ENCODE assay signal across 19 cellular contexts in genomic region chr10:111137587-111137986, GRCh38.
DNase-seq lines count a peak whose midpoint lies in the region; ATAC-seq and TF ChIP-seq lines count a peak whose summit lies in the region.
"Had no signal": no experiment of that assay in that cellular context is flagged by ENCODE, and none has a peak within 500 bp of the region (broad histone marks: within the 10 kb centered on the region; RNA-seq: fewer than 3 reads in every experiment).

No MANE protein-coding gene starts in this region.

- no peaks in the 10 kb centered on the region for H3K4me1 ChIP-seq in right atrium auricular region

- H3K36me3 ChIP-seq in right atrium auricular region, result no peaks in the 10 kb centered on the region

- peaks cover 12% of the 10 kb centered on the region for H3K36me3 Mint-ChIP-seq in WTC11
- H3K36me3 Mint-ChIP-seq in nephron progenitor cell (ENCODE audit: low read depth), result no peaks in the 10 kb centered on the region
- H3K36me3 Mint-ChIP-seq: CD14-positive monocyte had no signal

- H3K4me1 Mint-ChIP-seq in WTC11, result peaks cover 51% of the 10 kb centered on the region
- H3K4me1 Mint-ChIP-seq in nephron progenitor cell, result no peaks in the 10 kb centered on the region
- H3K4me1 Mint-ChIP-seq: CD14-positive monocyte had no signal

- H3K27me3 Mint-ChIP-seq in WTC11 (ENCODE audit: low read depth) (peaks cover 9% of the 10 kb centered on the region), nephron progenitor cell (ENCODE audit: low read depth, poor library complexity) (peaks cover 11% of the 10 kb centered on the region)

- H3K27me3 ChIP-seq in right atrium auricular region, result no peaks in the 10 kb centered on the region

- TF ChIP-seq CTCF in right atrium auricular region (IDR thresholded peaks at IDR 0.05), result no peak
- no peak for TF ChIP-seq CTCF in WTC11 (IDR thresholded peaks at IDR 0.05)
- TF ChIP-seq CTCF in nephron progenitor cell (IDR thresholded peaks at IDR 0.05), result no peak

- peaks cover 26% of the 10 kb centered on the region for H3K9me3 Mint-ChIP-seq in WTC11
- peaks cover 15% of the 10 kb centered on the region for H3K9me3 Mint-ChIP-seq in nephron progenitor cell

- CTCF ChIA-PET in WTC11 (lab: Charles Lee), result interaction anchor here (0.9 to 1.7 kb wide), 3 partner anchors 18 to 62 kb away, joined by 3 to 7 read pairs (median 5); partner anchors contain the start of gene ADRA2A

- POLR2A ChIA-PET in WTC11 (lab: Charles Lee), result interaction anchor here (1.0 kb wide), 1 partner anchor 218 kb away, joined by 3 read pairs; the partner anchor contains the start of genes BBIP1 and SHOC2

- H3K4me3 ChIP-seq in right atrium auricular region, result no peak overlapping the region

- peak; percentile 7 for DNase-seq in right atrium auricular region (ENCODE audit: low spot score)
- no peak for DNase-seq in Right ventricle myocardium superior
- no peak for DNase-seq in WTC11 (ENCODE audit: low spot score)
- DNase-seq in left lobe of liver (ENCODE audit: low spot score), result no peak
- no peak for DNase-seq in nephron progenitor cell
- no peak for DNase-seq in NCI-H2196 treated with DMSO at 0.1 percent for 48 hours (lab: John Stamatoyannopoulos, UW; ENCODE audit: unreplicated experiment)
- DNase-seq in NCI-H2081 treated with DMSO at 0.1 percent for 48 hours (lab: John Stamatoyannopoulos, UW), result no peak
- DNase-seq: AML-193, COR-L47, DMS153, NCI-H1048, NCI-H1436 treated with DMSO at 0.1 percent for 48 hours, NCI-H2029 treated with DMSO at 0.1 percent for 48 hours, NCI-H526 treated with DMSO at 0.1 percent for 48 hours, OCI-M1 had no signal

- intact Hi-C loops in Right ventricle myocardium superior (cut with DNase I), result no loop called here

- ATAC-seq in Right ventricle myocardium superior (ENCODE audit: poor library complexity) (no peak), WTC11 (no peak), left lobe of liver (peak; percentile 24)
- ATAC-seq in activated CD4-positive, CD25-positive, alpha-beta regulatory T cell treated with anti-CD3 and anti-CD28 coated beads, Interleukin-2, amount 50 U/mL, for 24 hours, result no peak
- ATAC-seq: HCT116 had no signal

- no peak overlapping the region for H3K27ac ChIP-seq in right atrium auricular region
- H3K27ac ChIP-seq: KMS-11 had no signal

- H3K27ac Mint-ChIP-seq in WTC11 (peak overlapping the region; percentile 93), nephron progenitor cell (no peak overlapping the region)
- H3K27ac Mint-ChIP-seq: CD14-positive monocyte had no signal

- H3K9me3 ChIP-seq in right atrium auricular region, result peaks cover 0 to 10% of the 10 kb centered on the region in 2 donors

- H3K4me3 Mint-ChIP-seq in WTC11, result peak overlapping the region; percentile 24
- no peak overlapping the region for H3K4me3 Mint-ChIP-seq in nephron progenitor cell
- H3K4me3 Mint-ChIP-seq: CD14-positive monocyte had no signal

TF ChIP-seq in WTC11, 78 proteins besides CTCF, POLR2A, EP300 and RAD21:
- TF ChIP-seq ZNF512 (CRISPR knock-in tag; IDR thresholded peaks at IDR 0.05; ENCODE audit: borderline replicate concordance) (no peak), PRRX2 (CRISPR knock-in tag; IDR thresholded peaks at IDR 0.05) (no peak), ZNF263 (CRISPR knock-in tag; IDR thresholded peaks at IDR 0.05; ENCODE audit: low read depth) (no peak), MXD4 (CRISPR knock-in tag; IDR thresholded peaks at IDR 0.05; ENCODE audit: borderline replicate concordance) (no peak), CBFB (CRISPR knock-in tag; IDR thresholded peaks at IDR 0.05; ENCODE audit: low read depth) (no peak), HMGXB4 (CRISPR knock-in tag; IDR thresholded peaks at IDR 0.05) (no peak), AFF4 (CRISPR knock-in tag; IDR thresholded peaks at IDR 0.05; ENCODE audit: borderline replicate concordance) (no peak)
